1 cellular context compared by ENCODE assay signal in genomic region chr5:178368716-178369300, GRCh38.
TF ChIP-seq lines count a peak whose summit lies in the region.

No MANE protein-coding gene starts in this region.

TF ChIP-seq in H1, 55 proteins besides CTCF, POLR2A, EP300 and RAD21 (continued from another document):
- no peak for TF ChIP-seq MAFK (IDR thresholded peaks at IDR 0.05; ENCODE audit: low read depth, low read length)
- no peak for TF ChIP-seq GTF2F1 (IDR thresholded peaks at IDR 0.05; ENCODE audit: borderline replicate concordance, low read depth, low read length)
- no peak for TF ChIP-seq CHD2 (IDR thresholded peaks at IDR 0.05; ENCODE audit: low read length)
- no peak for TF ChIP-seq KDM4A (IDR thresholded peaks at IDR 0.05; ENCODE audit: low read depth, low read length, severe bottlenecking)
- TF ChIP-seq, protein P1, sequence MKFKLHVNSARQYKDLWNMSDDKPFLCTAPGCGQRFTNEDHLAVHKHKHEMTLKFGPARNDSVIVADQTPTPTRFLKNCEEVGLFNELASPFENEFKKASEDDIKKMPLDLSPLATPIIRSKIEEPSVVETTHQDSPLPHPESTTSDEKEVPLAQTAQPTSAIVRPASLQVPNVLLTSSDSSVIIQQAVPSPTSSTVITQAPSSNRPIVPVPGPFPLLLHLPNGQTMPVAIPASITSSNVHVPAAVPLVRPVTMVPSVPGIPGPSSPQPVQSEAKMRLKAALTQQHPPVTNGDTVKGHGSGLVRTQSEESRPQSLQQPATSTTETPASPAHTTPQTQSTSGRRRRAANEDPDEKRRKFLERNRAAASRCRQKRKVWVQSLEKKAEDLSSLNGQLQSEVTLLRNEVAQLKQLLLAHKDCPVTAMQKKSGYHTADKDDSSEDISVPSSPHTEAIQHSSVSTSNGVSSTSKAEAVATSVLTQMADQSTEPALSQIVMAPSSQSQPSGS (IDR thresholded peaks at IDR 0.05; ENCODE audit: low read length) = no peak
- no peak for TF ChIP-seq ATF3 (IDR thresholded peaks at IDR 0.05; ENCODE audit: insufficient read depth, low read depth, low read length)
- no peak for TF ChIP-seq SRF (IDR thresholded peaks at IDR 0.05; ENCODE audit: low read depth, low read length)
- no peak for TF ChIP-seq SUZ12 (IDR thresholded peaks at IDR 0.05; ENCODE audit: low read length)
- no peak for TF ChIP-seq POU5F1 (IDR thresholded peaks at IDR 0.05; ENCODE audit: low read depth, low read length)
- TF ChIP-seq ASH2L (IDR thresholded peaks at IDR 0.05; ENCODE audit: low read length) = no peak
- no peak for TF ChIP-seq EZH2 (IDR thresholded peaks at IDR 0.05; ENCODE audit: low read depth, low read length, severe bottlenecking)
TF ChIP-seq in H1: peak in this region for 0.
